In the genomic region with DNA sequence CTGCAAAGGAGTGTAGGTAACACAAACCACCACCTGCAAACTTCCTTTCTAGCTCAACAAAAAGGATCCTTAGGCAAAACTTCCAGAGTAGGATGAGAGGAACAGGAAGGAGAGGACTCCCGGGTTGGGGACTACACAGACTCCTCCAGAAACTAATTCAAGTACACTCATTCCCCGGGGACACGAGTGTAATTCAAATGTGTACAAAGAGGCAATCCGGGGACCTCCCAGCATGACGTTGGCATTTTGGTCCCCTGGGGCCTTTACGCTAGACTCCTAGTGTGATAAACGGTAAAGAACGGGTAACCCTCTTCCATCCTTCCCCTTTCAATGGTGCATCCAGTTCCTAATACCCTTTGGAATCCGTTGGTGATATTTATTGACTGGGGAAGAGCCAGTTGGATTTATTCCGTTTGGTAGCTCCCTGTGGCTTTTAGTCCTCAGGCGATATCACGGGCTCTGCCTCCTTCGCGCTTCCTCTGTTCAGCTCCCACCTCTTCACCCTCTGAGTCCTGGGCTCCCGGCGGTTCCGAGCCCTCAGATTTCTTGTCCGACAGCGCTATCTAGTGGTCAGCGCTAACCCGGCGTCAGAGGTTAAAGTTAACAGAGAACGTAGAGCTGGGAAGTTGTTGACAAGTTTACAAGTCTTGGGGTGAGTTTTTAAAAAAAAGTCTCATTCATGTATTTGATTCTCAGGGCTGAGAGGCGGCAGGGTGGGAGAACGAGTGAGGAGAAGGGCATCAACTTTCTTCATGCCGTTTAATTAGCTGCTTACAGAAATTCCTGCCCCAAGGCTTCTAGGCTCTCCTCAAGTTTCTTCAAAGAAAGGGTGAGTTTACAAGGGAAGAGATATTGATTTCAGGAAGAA, we compare ENCODE assay signal across 1 cellular context.
A peak's percentile ranks its signal among the peaks of the same experiment; 100 is the strongest.
TF ChIP-seq lines count a peak whose summit lies in the region.

No MANE protein-coding gene starts in this region.

TF ChIP-seq in K562, 482 proteins besides CTCF, POLR2A, EP300 and RAD21 (continued from another document):
- no peak for TF ChIP-seq KDM1A (IDR thresholded peaks at IDR 0.05)
- no peak for TF ChIP-seq CHCHD3 (CRISPR knock-in tag; IDR thresholded peaks at IDR 0.05)
- TF ChIP-seq RREB1 (CRISPR knock-in tag; IDR thresholded peaks at IDR 0.05), result no peak
- TF ChIP-seq SOX6 (IDR thresholded peaks at IDR 0.05), result no peak
- TF ChIP-seq STAT5A (IDR thresholded peaks at IDR 0.05; ENCODE audit: borderline replicate concordance, low read length), result no peak
- TF ChIP-seq ZNF408 (CRISPR knock-in tag; IDR thresholded peaks at IDR 0.05; ENCODE audit: low read depth), result no peak
- no peak for TF ChIP-seq ZNF263 (CRISPR knock-in tag; IDR thresholded peaks at IDR 0.05; ENCODE audit: borderline replicate concordance)
- TF ChIP-seq THRAP3 (IDR thresholded peaks at IDR 0.05; ENCODE audit: borderline replicate concordance), result no peak
- no peak for TF ChIP-seq SMARCB1 (IDR thresholded peaks at IDR 0.05; ENCODE audit: insufficient read length, low read depth)
- TF ChIP-seq KAT2B (IDR thresholded peaks at IDR 0.05; ENCODE audit: low read depth, low read length), result no peak
- TF ChIP-seq XRCC5 (IDR thresholded peaks at IDR 0.05; ENCODE audit: low read depth, low read length), result peak; percentile 12; the same call in 1 of the 2 replicates
- TF ChIP-seq ZNF133 (CRISPR knock-in tag; IDR thresholded peaks at IDR 0.05), result no peak
- 0 out of 2 replicates have a peak, but pooled peaks have one; percentile 32 for TF ChIP-seq NR2C1 (IDR thresholded peaks at IDR 0.05)
- TF ChIP-seq NR2C1 (tag; IDR thresholded peaks at IDR 0.05), result peak; percentile 58; the same call in 1 of the 2 replicates
- TF ChIP-seq EZH2 (IDR thresholded peaks at IDR 0.05; ENCODE audit: borderline replicate concordance, low read depth, low read length), result no peak
- no peak for TF ChIP-seq NCOA2 (IDR thresholded peaks at IDR 0.05; ENCODE audit: partially characterized antibody in 2 of 2)
- no peak for TF ChIP-seq PURB (CRISPR knock-in tag; IDR thresholded peaks at IDR 0.05; ENCODE audit: low read depth)
- no peak for TF ChIP-seq TCF7L2 (IDR thresholded peaks at IDR 0.05; ENCODE audit: low read depth, low read length)
- TF ChIP-seq ATF7 (IDR thresholded peaks at IDR 0.05), result no peak
- TF ChIP-seq POLR3A (IDR thresholded peaks at IDR 0.05; ENCODE audit: borderline replicate concordance, extremely low read depth, insufficient read depth, insufficient read length), result no peak
- no peak for TF ChIP-seq HMGN3 (IDR thresholded peaks at IDR 0.05; ENCODE audit: borderline replicate concordance, extremely low read depth, insufficient read length, low read depth, low read length)
- TF ChIP-seq ZNF354B (CRISPR knock-in tag; IDR thresholded peaks at IDR 0.05), result no peak
- 0 out of 2 replicates have a peak, but pooled peaks have one; percentile 26 for TF ChIP-seq CREM (IDR thresholded peaks at IDR 0.05; ENCODE audit: low read depth)
- TF ChIP-seq, protein P1, sequence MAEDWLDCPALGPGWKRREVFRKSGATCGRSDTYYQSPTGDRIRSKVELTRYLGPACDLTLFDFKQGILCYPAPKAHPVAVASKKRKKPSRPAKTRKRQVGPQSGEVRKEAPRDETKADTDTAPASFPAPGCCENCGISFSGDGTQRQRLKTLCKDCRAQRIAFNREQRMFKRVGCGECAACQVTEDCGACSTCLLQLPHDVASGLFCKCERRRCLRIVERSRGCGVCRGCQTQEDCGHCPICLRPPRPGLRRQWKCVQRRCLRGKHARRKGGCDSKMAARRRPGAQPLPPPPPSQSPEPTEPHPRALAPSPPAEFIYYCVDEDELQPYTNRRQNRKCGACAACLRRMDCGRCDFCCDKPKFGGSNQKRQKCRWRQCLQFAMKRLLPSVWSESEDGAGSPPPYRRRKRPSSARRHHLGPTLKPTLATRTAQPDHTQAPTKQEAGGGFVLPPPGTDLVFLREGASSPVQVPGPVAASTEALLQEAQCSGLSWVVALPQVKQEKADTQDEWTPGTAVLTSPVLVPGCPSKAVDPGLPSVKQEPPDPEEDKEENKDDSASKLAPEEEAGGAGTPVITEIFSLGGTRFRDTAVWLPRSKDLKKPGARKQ (CRISPR knock-in tag; IDR thresholded peaks at IDR 0.05), result no peak
- no peak for TF ChIP-seq KDM4B (IDR thresholded peaks at IDR 0.05; ENCODE audit: borderline replicate concordance in 2 of 2, low read depth in 1 of 2)
- TF ChIP-seq NR1H2 (CRISPR knock-in tag; IDR thresholded peaks at IDR 0.05), result no peak
- TF ChIP-seq, protein P2, sequence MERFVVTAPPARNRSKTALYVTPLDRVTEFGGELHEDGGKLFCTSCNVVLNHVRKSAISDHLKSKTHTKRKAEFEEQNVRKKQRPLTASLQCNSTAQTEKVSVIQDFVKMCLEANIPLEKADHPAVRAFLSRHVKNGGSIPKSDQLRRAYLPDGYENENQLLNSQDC (CRISPR knock-in tag; IDR thresholded peaks at IDR 0.05), result no peak
- no peak for TF ChIP-seq GATAD2B (IDR thresholded peaks at IDR 0.05; ENCODE audit: borderline replicate concordance)
- no peak for TF ChIP-seq TARDBP (IDR thresholded peaks at IDR 0.05)
- TF ChIP-seq MYNN (IDR thresholded peaks at IDR 0.05), result no peak
- TF ChIP-seq MYNN (CRISPR knock-in tag; IDR thresholded peaks at IDR 0.05), result no peak
- TF ChIP-seq ZNF507 (tag; conservative IDR thresholded peaks at IDR 0.05), result no peak
- TF ChIP-seq HNRNPH1 (optimal IDR thresholded peaks at IDR 0.05; ENCODE audit: low read depth, low read length), result no peak
- no peak for TF ChIP-seq MAZ (CRISPR knock-in tag; conservative IDR thresholded peaks at IDR 0.05 in 1 of 2, IDR thresholded peaks at IDR 0.05 in 1 of 2)
- TF ChIP-seq SNIP1 (IDR thresholded peaks at IDR 0.05; ENCODE audit: low read depth), result no peak
- no peak for TF ChIP-seq TAF7 (tag; IDR thresholded peaks at IDR 0.05)
- TF ChIP-seq MAX (CRISPR knock-in tag; IDR thresholded peaks at IDR 0.05), result no peak
- no peak for TF ChIP-seq ZNF232 (CRISPR knock-in tag; IDR thresholded peaks at IDR 0.05)
- TF ChIP-seq HNRNPK (IDR thresholded peaks at IDR 0.05; ENCODE audit: low read depth, low read length, poor library complexity, severe bottlenecking), result no peak
- TF ChIP-seq CBX3 (IDR thresholded peaks at IDR 0.05; ENCODE audit: borderline replicate concordance in 1 of 2, low read length in 2 of 2), result no peak
- TF ChIP-seq XRCC4 (IDR thresholded peaks at IDR 0.05; ENCODE audit: extremely low read depth, insufficient read depth, insufficient read length), result no peak
- no peak for TF ChIP-seq NR2C2 (CRISPR knock-in tag; IDR thresholded peaks at IDR 0.05)
- TF ChIP-seq NR2C2 (tag; IDR thresholded peaks at IDR 0.05), result peak; percentile 79
- TF ChIP-seq MEIS2 (IDR thresholded peaks at IDR 0.05; ENCODE audit: partially characterized antibody), result peak; percentile 14
- peak; percentile 84 for TF ChIP-seq DEAF1 (CRISPR knock-in tag; IDR thresholded peaks at IDR 0.05)
- no peak for TF ChIP-seq GTF3C2 (IDR thresholded peaks at IDR 0.05; ENCODE audit: borderline replicate concordance, extremely low read depth, insufficient read length)
- no peak for TF ChIP-seq ZNF324 (CRISPR knock-in tag; IDR thresholded peaks at IDR 0.05)
- TF ChIP-seq DIDO1 (tag; IDR thresholded peaks at IDR 0.05; ENCODE audit: low read depth), result no peak
- TF ChIP-seq NR0B1 (IDR thresholded peaks at IDR 0.05; ENCODE audit: partially characterized antibody), result no peak
- no peak for TF ChIP-seq HSF4 (CRISPR knock-in tag; IDR thresholded peaks at IDR 0.05; ENCODE audit: borderline replicate concordance)
TF ChIP-seq in K562: peak in this region for 10.
